In genomic region chr2:152471013-152471412, GRCh38 we compare ENCODE assay signal across 24 cellular contexts.
DNase-seq lines count a peak whose midpoint lies in the region; ATAC-seq, FAIRE-seq and TF ChIP-seq lines count a peak whose summit lies in the region.
"Had no signal": no experiment of that assay in that cellular context is flagged by ENCODE, and none has a peak within 500 bp of the region (broad histone marks: within the 10 kb centered on the region; RNA-seq: fewer than 3 reads in every experiment).

No MANE protein-coding gene starts in this region.

- peak; percentile 46 for DNase-seq in HepG2 (ENCODE audit: low spot score)
- DNase-seq in right lobe of liver: no peak
- DNase-seq in psoas muscle: no peak
- DNase-seq in NCI-H1694 treated with DMSO at 0.1 percent for 48 hours (lab: John Stamatoyannopoulos, UW): no peak
- no peak for DNase-seq in HUDEP-2 (lab: John Stamatoyannopoulos, UW; ENCODE audit: unreplicated experiment in 76 of 76)
- DNase-seq in NCI-H510A (lab: John Stamatoyannopoulos, UW): no peak
- DNase-seq: ACHN; activated CD4-positive, alpha-beta T cell treated with anti-CD3 and anti-CD28 coated beads, Interleukin-2, amount 10 ng/mL, durations not matched to agents 24 days and 14 days; activated naive CD4-positive, alpha-beta T cell treated with Interleukin-2 at 50 U/mL for 16 hours; activated T-cell treated with anti-CD3 and anti-CD28 coated beads, Interleukin-2, amount 50 U/mL, for 48 hours; DMS79; NCI-H1092 treated with DMSO at 0.1 percent for 48 hours; NCI-H226; NCI-H748 treated with DMSO at 0.1 percent for 48 hours; RPMI8226; sigmoid colon; T-helper 2 cell had no signal

- H3K36me3 ChIP-seq in HepG2 (replicated peaks in 1 of 2; ENCODE audit: control insufficient read depth in 1 of 2, insufficient read depth in 2 of 2, low read length in 2 of 2) (no peaks in the 10 kb centered on the region), right lobe of liver (no peaks in the 10 kb centered on the region), duodenal mucosa (ENCODE audit: control insufficient read depth in 1 of 2, insufficient read depth in 2 of 2, low read length in 2 of 2) (no peaks in the 10 kb centered on the region), psoas muscle (ENCODE audit: insufficient read depth in 1 of 2, low read depth in 1 of 2) (no peaks in the 10 kb centered on the region)
- H3K36me3 ChIP-seq: sigmoid colon, vagina had no signal

- H4K20me1 ChIP-seq in HepG2 (ENCODE audit: insufficient read depth, low read length): 0 out of 2 replicates have a peak, but pooled peaks cover 4% of the 10 kb centered on the region

- peak overlapping the region; percentile 50 for H3K9ac ChIP-seq in HepG2 (ENCODE audit: insufficient read depth, low read depth, low read length)
- no peak overlapping the region for H3K9ac ChIP-seq in duodenal mucosa (ENCODE audit: low read depth in 1 of 2, low read length in 2 of 2)

- no peak for TF ChIP-seq RAD21 in HepG2 (CRISPR knock-in tag; IDR thresholded peaks at IDR 0.05)

- no peak for FAIRE-seq in HepG2 (lab: Jason Lieb, UNC)
- FAIRE-seq: bronchial epithelial cell, endothelial cell of umbilical vein had no signal

- peaks cover 100% of the 10 kb centered on the region for H3K79me2 ChIP-seq in HepG2 (ENCODE audit: insufficient read depth, low read length)

- TF ChIP-seq POLR2A in HepG2 (IDR thresholded peaks at IDR 0.05; ENCODE audit: insufficient read depth in 1 of 2, low read depth in 2 of 2, low read length in 2 of 2) (no peak), right lobe of liver (IDR thresholded peaks at IDR 0.05) (no peak)

- in situ Hi-C loops in HepG2 (cut with HindIII; ENCODE audit: extremely low pct_ligation_motif_present, low pct_unique_long_range_greater_than_20kb): no loop called here

- ATAC-seq in HepG2 (peak; percentile 27), right lobe of liver (no peak), psoas muscle (no peak), HG02970 (IDR thresholded peaks at IDR 0.05; ENCODE audit: low FRiP score, unreplicated experiment) (no peak)
- ATAC-seq: SK-N-SH treated with all-trans-retinoic acid at 6 μM for 48 hours had no signal

- peak overlapping the region; percentile 57 for H3K27ac ChIP-seq in HepG2 (ENCODE audit: extremely low read length, insufficient read depth, low read length)
- H3K27ac ChIP-seq in right lobe of liver: no peak overlapping the region
- H3K27ac ChIP-seq in duodenal mucosa (ENCODE audit: low read depth, low read length): no peak overlapping the region
- H3K27ac ChIP-seq in psoas muscle: peak overlapping the region; percentile 92
- H3K27ac ChIP-seq: vagina, VCaP had no signal

- TF ChIP-seq EP300 in HepG2 (IDR thresholded peaks at IDR 0.05; ENCODE audit: low read depth in 2 of 2, low read length in 2 of 2) (peak in 1 of 2 experiments; percentile 42; a peak in 1 of 4 replicates), HepG2 (CRISPR knock-in tag; IDR thresholded peaks at IDR 0.05; ENCODE audit: borderline replicate concordance) (no peak)

- H3K27me3 ChIP-seq in HepG2 (ENCODE audit: control insufficient read depth in 1 of 2, insufficient read depth in 2 of 2, low read length in 2 of 2) (no peaks in the 10 kb centered on the region), right lobe of liver (no peaks in the 10 kb centered on the region), duodenal mucosa (ENCODE audit: control insufficient read depth in 1 of 2, insufficient read depth in 2 of 2, low read length in 2 of 2) (no peaks in the 10 kb centered on the region), psoas muscle (ENCODE audit: insufficient read depth in 3 of 3, low read length in 2 of 3) (no peaks in the 10 kb centered on the region)
- H3K27me3 ChIP-seq: sigmoid colon, vagina had no signal

- peaks cover 98% of the 10 kb centered on the region for H3K4me1 ChIP-seq in HepG2 (ENCODE audit: insufficient read depth, low read length)
- H3K4me1 ChIP-seq in right lobe of liver: peaks cover 0 to 27% (median 10%) of the 10 kb centered on the region in 4 donors
- peaks cover 36 to 66% of the 10 kb centered on the region in 2 donors for H3K4me1 ChIP-seq in duodenal mucosa (ENCODE audit: control insufficient read depth in 1 of 2, insufficient read depth in 2 of 2, low read length in 2 of 2)
- peaks cover 88% of the 10 kb centered on the region for H3K4me1 ChIP-seq in psoas muscle

- POLR2A ChIA-PET in HepG2 (lab: Yijun Ruan, JAX): interaction anchor here (1.1 to 2.7 kb wide), 4 partner anchors 12 to 129 kb away, joined by 3 to 15 read pairs (median 4); no protein-coding TSS in a partner anchor

- peak overlapping the region; percentile 61 for H3K4me2 ChIP-seq in HepG2 (ENCODE audit: low read depth, low read length)

- H3K4me3 ChIP-seq in HepG2 (replicated peaks in 1 of 3; ENCODE audit: insufficient read depth in 1 of 3, low read depth in 2 of 3, low read length in 3 of 3): peak overlapping the region in 2 of 3 experiments; percentile 29 to 34; a peak in 3 of 6 replicates
- no peak overlapping the region for H3K4me3 ChIP-seq in right lobe of liver
- H3K4me3 ChIP-seq in duodenal mucosa (ENCODE audit: low read depth in 1 of 2, low read length in 2 of 2): peak overlapping the region; percentile 14 to 25
- peak overlapping the region; percentile 16 for H3K4me3 ChIP-seq in psoas muscle
- H3K4me3 ChIP-seq: sigmoid colon, vagina had no signal

- no peak overlapping the region for H2AFZ ChIP-seq in HepG2 (ENCODE audit: low read length)

- no TSS peak for BruUV-seq in HepG2 (replicated peaks; lab: Mats Ljungman, UMichigan)

- intact Hi-C loops in HepG2 (cut with micrococcal nuclease; ENCODE audit: unreplicated experiment) (loop anchor here (5.0 kb wide), 3 partner anchors 39 to 294 kb away; partner anchors contain the start of genes FMNL2 and STAM2), right lobe of liver (cut with DNase I) (no loop called here), psoas muscle (cut with DNase I) (no loop called here)

- CTCF ChIA-PET in HepG2 (lab: Yijun Ruan, JAX; ENCODE audit: low intra/inter-chr PET ratio, low total read pairs): no interaction called here

- H3K9me3 ChIP-seq in HepG2 (ENCODE audit: low read length) (no peaks in the 10 kb centered on the region), right lobe of liver (no peaks in the 10 kb centered on the region), duodenal mucosa (ENCODE audit: control insufficient read depth in 1 of 2, low read length in 2 of 2) (no peaks in the 10 kb centered on the region), psoas muscle (no peaks in the 10 kb centered on the region)
- H3K9me3 ChIP-seq: sigmoid colon, vagina had no signal

- no peak for TF ChIP-seq CTCF in HepG2 (CRISPR knock-in tag; IDR thresholded peaks at IDR 0.05)
- TF ChIP-seq CTCF in right lobe of liver (IDR thresholded peaks at IDR 0.05): no peak
- no peak for TF ChIP-seq CTCF in psoas muscle (IDR thresholded peaks at IDR 0.05)

- 5% methylated on average over 5 of the region's 5 CpGs for WGBS in HepG2 (ENCODE audit: low lambda C conversion rate)
- 33% methylated on average over 5 of the region's 5 CpGs for WGBS in right lobe of liver (ENCODE audit: insufficient coverage, low coverage, low lambda C conversion rate, missing lambda C conversion rate)
- WGBS in psoas muscle, 3 donors: 64 to 71% (median 66%) methylated on average over 5 of the region's 5 CpGs

TF ChIP-seq in HepG2, 621 proteins besides CTCF, POLR2A, EP300 and RAD21 (continues in another document):
- no peak for TF ChIP-seq GPN1 (CRISPR knock-in tag; IDR thresholded peaks at IDR 0.05; ENCODE audit: borderline replicate concordance)
- TF ChIP-seq ZNF605 (CRISPR knock-in tag; IDR thresholded peaks at IDR 0.05): no peak
- TF ChIP-seq ADNP (CRISPR knock-in tag; IDR thresholded peaks at IDR 0.05): no peak
- TF ChIP-seq IKZF5 (CRISPR knock-in tag; IDR thresholded peaks at IDR 0.05): no peak
- no peak for TF ChIP-seq NR0B2 (CRISPR knock-in tag; IDR thresholded peaks at IDR 0.05)
- no peak for TF ChIP-seq NFKBIZ (CRISPR knock-in tag; IDR thresholded peaks at IDR 0.05)
- TF ChIP-seq PHF21A (CRISPR knock-in tag; IDR thresholded peaks at IDR 0.05): 0 out of 2 replicates have a peak, but pooled peaks have one; percentile 37
- TF ChIP-seq THAP8 (CRISPR knock-in tag; IDR thresholded peaks at IDR 0.05; ENCODE audit: borderline replicate concordance): no peak
- 0 out of 2 replicates have a peak, but pooled peaks have one; percentile 53 for TF ChIP-seq ISL2 (CRISPR knock-in tag; IDR thresholded peaks at IDR 0.05)
- TF ChIP-seq TAF1 (CRISPR knock-in tag; IDR thresholded peaks at IDR 0.05): no peak
- no peak for TF ChIP-seq CCDC6 (CRISPR knock-in tag; IDR thresholded peaks at IDR 0.05)
- no peak for TF ChIP-seq ZNF660 (CRISPR knock-in tag; IDR thresholded peaks at IDR 0.05; ENCODE audit: borderline replicate concordance, low read depth)
- TF ChIP-seq HNRNPH1 (optimal IDR thresholded peaks at IDR 0.05; ENCODE audit: low read depth, low read length): no peak
- no peak for TF ChIP-seq MXD3 (CRISPR knock-in tag; IDR thresholded peaks at IDR 0.05)
- TF ChIP-seq CAMTA2 (CRISPR knock-in tag; IDR thresholded peaks at IDR 0.05; ENCODE audit: borderline replicate concordance): no peak
- no peak for TF ChIP-seq ZFY (CRISPR knock-in tag; IDR thresholded peaks at IDR 0.05)

Comparison
In these comparisons a context has a peak if more than half of its experiments do, and no peak if none do; other contexts are left out.
1. H3K27ac ChIP-seq: peak in HepG2 (single experiment) and psoas muscle (single experiment); none in right lobe of liver (0 of 3) and duodenal mucosa (single experiment).
2. H3K4me3 ChIP-seq: peak in HepG2 (2 of 3), duodenal mucosa (2 of 2) and psoas muscle (single experiment); none in right lobe of liver (0 of 3).